Comparison of ENCODE assay signal across 8 cellular contexts in genomic region chrX:80808160-80808735, GRCh38. TPM values are rescaled to one million over a fixed set of nuclear protein-coding genes. Genes with fewer than 3 reads are reported as not detected.
DNase-seq lines count a peak whose midpoint lies in the region; ATAC-seq and TF ChIP-seq lines count a peak whose summit lies in the region.

No MANE protein-coding gene starts in this region.

- DNase-seq in Ammon's horn (ENCODE audit: low spot score) (peak; percentile 89), NCI-H526 treated with DMSO at 0.1 percent for 48 hours (lab: John Stamatoyannopoulos, UW) (peak; percentile 56), dorsolateral prefrontal cortex (peak; percentile 58 to 89 (median 80)), lower leg skin (ENCODE audit: low spot score in 2 of 2) (peak; percentile 82 to 90)
- peak; percentile 70 to 77 for DNase-seq in activated CD4-positive, alpha-beta T cell treated with anti-CD3 and anti-CD28 coated beads, Interleukin-2, amount 50 U/mL, for 48 hours
- peak; percentile 49 to 65 (median 62) for DNase-seq in stimulated activated CD4-positive, alpha-beta T cell treated with anti-CD3 and anti-CD28 coated beads, TNF-alpha, amount 100 ng/mL, for 24 hours (ENCODE audit: low read depth in 3 of 3)

- H3K27me3 ChIP-seq in dorsolateral prefrontal cortex = peaks cover 0 to 24% (median 0%) of the 10 kb centered on the region in 45 donors

- intact Hi-C loops in dorsolateral prefrontal cortex (cut with DNase I) = loop anchor here in 1 of 2 donors (5.0 kb wide), 1 partner anchor 314 kb away; no protein-coding TSS in a partner anchor
- intact Hi-C loops in lower leg skin (cut with DNase I; ENCODE audit: low total_unique reads) = no loop called here

- peak; percentile 48 for ATAC-seq in GM19043 (IDR thresholded peaks at IDR 0.05; ENCODE audit: low read depth, unreplicated experiment)
- peak; percentile 60 for ATAC-seq in HG03354 (IDR thresholded peaks at IDR 0.05; ENCODE audit: poor library complexity, severe bottlenecking, unreplicated experiment)

- peak overlapping the region; percentile 18 to 94 (median 83) for H3K27ac ChIP-seq in dorsolateral prefrontal cortex

- 0 to 36% methylated on average over 24 of the region's 24 CpGs for WGBS in lower leg skin, 2 donors

- peak overlapping the region; percentile 22 to 76 (median 63) for H3K4me3 ChIP-seq in dorsolateral prefrontal cortex
- peak overlapping the region; percentile 40 for H3K4me3 ChIP-seq in lower leg skin (ENCODE audit: low read depth, poor library complexity, severe bottlenecking)

- no peak for TF ChIP-seq POLR2A in lower leg skin (IDR thresholded peaks at IDR 0.05)

- TF ChIP-seq CTCF in dorsolateral prefrontal cortex (IDR thresholded peaks at IDR 0.05 in 54 of 56, conservative IDR thresholded peaks at IDR 0.05 in 2 of 56; ENCODE audit: low read depth in 1 of 56, partially characterized antibody in 56 of 56) (no peak), lower leg skin (IDR thresholded peaks at IDR 0.05) (no peak)

RNA-seq across cellular contexts. Expression of gene BRWD3, which starts 1.4 kb away (rescaled TPM):
- 10 to 100 TPM; 16.2 to 31.6 (median 23.2) TPM for total RNA-seq in dorsolateral prefrontal cortex
- total RNA-seq in lower leg skin = 10 to 100 TPM; 19.1 to 27.5 (median 25.3) TPM

Comparison
In these comparisons a context has a peak if more than half of its experiments do, and no peak if none do; other contexts are left out.
1. Peak in every context shown above with its lines: DNase-seq, ATAC-seq, H3K4me3 ChIP-seq and H3K27ac ChIP-seq.